ENCODE assay signal across 1 cellular context in the genomic region with DNA sequence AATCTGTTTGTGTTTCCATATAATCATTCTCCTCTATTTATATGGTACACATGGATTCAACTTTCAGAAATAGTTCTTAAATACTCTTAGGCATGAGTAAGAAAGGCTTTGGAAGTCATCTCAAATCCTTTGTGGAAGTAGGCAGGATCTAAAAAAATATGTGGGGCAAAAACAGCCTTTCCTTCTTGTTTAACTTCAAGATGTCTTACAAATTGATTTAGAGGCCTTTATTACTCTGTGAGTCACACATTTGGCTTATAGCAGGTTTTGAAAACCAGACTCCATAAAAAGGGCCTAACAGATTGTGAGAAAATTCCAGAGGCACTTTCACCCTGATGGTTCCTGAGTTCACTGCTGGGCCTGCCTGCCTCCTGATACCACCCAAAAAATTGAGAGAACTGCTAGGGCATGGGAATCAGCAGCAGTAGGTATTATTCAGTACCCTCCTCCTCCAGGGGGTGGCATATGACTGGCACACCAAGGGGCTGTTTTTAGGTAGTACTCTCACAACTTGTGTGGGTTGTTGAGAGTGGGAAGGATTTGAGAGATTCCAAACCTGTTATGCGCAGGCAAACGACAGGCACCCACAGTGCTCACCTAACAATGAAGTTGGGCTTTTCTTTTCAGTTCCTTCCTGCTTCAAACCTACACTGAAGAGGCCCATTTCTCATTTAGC.
TF ChIP-seq lines count a peak whose summit lies in the region.

No MANE protein-coding gene starts in this region.

TF ChIP-seq in H1, 55 proteins besides CTCF, POLR2A, EP300 and RAD21:
- no peak for TF ChIP-seq KDM1A (IDR thresholded peaks at IDR 0.05; ENCODE audit: borderline replicate concordance, low read length)
- TF ChIP-seq POLR2AphosphoS5 (IDR thresholded peaks at IDR 0.05; ENCODE audit: low read depth, low read length) = no peak
- TF ChIP-seq JUND (IDR thresholded peaks at IDR 0.05; ENCODE audit: low read length) = no peak
- TF ChIP-seq PHF8 (conservative IDR thresholded peaks at IDR 0.05; ENCODE audit: low read depth, low read length) = no peak
- TF ChIP-seq CHD1 (IDR thresholded peaks at IDR 0.05; ENCODE audit: low read depth, low read length) = no peak
- TF ChIP-seq, protein P1, sequence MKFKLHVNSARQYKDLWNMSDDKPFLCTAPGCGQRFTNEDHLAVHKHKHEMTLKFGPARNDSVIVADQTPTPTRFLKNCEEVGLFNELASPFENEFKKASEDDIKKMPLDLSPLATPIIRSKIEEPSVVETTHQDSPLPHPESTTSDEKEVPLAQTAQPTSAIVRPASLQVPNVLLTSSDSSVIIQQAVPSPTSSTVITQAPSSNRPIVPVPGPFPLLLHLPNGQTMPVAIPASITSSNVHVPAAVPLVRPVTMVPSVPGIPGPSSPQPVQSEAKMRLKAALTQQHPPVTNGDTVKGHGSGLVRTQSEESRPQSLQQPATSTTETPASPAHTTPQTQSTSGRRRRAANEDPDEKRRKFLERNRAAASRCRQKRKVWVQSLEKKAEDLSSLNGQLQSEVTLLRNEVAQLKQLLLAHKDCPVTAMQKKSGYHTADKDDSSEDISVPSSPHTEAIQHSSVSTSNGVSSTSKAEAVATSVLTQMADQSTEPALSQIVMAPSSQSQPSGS (IDR thresholded peaks at IDR 0.05; ENCODE audit: low read length) = no peak
- no peak for TF ChIP-seq EZH2 (IDR thresholded peaks at IDR 0.05; ENCODE audit: low read depth, low read length, severe bottlenecking)
- TF ChIP-seq, protein P2, sequence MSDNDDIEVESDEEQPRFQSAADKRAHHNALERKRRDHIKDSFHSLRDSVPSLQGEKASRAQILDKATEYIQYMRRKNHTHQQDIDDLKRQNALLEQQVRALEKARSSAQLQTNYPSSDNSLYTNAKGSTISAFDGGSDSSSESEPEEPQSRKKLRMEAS (IDR thresholded peaks at IDR 0.05) = no peak
- no peak for TF ChIP-seq TBP (IDR thresholded peaks at IDR 0.05; ENCODE audit: low read depth, low read length)
- TF ChIP-seq SIN3A (conservative IDR thresholded peaks at IDR 0.05 in 1 of 2, IDR thresholded peaks at IDR 0.05 in 1 of 2; ENCODE audit: low read depth in 1 of 2, low read length in 2 of 2) = no peak
- TF ChIP-seq KDM4A (IDR thresholded peaks at IDR 0.05; ENCODE audit: low read depth, low read length, severe bottlenecking) = no peak
- TF ChIP-seq GABPA (IDR thresholded peaks at IDR 0.05; ENCODE audit: borderline replicate concordance, insufficient read depth, low read length) = no peak
